Comparison of ENCODE assay signal across 22 cellular contexts in genomic region chrX:110373310-110373709, GRCh38. TPM values are rescaled to one million over a fixed set of nuclear protein-coding genes. Genes with fewer than 3 reads are reported as not detected.
"Had no signal": no experiment of that assay in that cellular context is flagged by ENCODE, and none has a peak within 500 bp of the region (broad histone marks: within the 10 kb centered on the region; RNA-seq: fewer than 3 reads in every experiment).

No MANE protein-coding gene starts in this region.

- DNase-seq: KBM-7, MG63, NCI-H1092 treated with DMSO at 0.1 percent for 48 hours, NCI-H1436, NCI-H187, NCI-H2029, NCI-H2081 treated with DMSO at 0.1 percent for 48 hours, NCI-H2171, NCI-H226, NCI-H446, NCI-H510A, NCI-H524 treated with DMSO at 0.1 percent for 48 hours, NCI-H69, NCI-H774, Right ventricle myocardium superior, RPMI8226, SIG-M5 had no signal

- H3K27ac Mint-ChIP-seq: IgD-negative memory B cell had no signal

- H3K4me3 Mint-ChIP-seq: IgD-negative memory B cell had no signal

- H3K4me1 ChIP-seq: SJSA1 had no signal

- H3K4me3 ChIP-seq: MG63, SJSA1, SK-N-MC had no signal

- H3K36me3 ChIP-seq: MG63, SJSA1 had no signal

- H3K9me3 ChIP-seq: MG63, SJSA1 had no signal

- H3K9me3 Mint-ChIP-seq: IgD-negative memory B cell had no signal

- H3K27ac ChIP-seq: HL-60, SJSA1, SK-N-MC had no signal

- H3K4me1 Mint-ChIP-seq: IgD-negative memory B cell had no signal

- H3K27me3 ChIP-seq: MG63, SJSA1 had no signal

RNA-seq across cellular contexts. Expression of gene RTL9, which starts 14.7 kb away (rescaled TPM):
- total RNA-seq: OCI-LY7 had no signal
